ENCODE assay signal across 28 cellular contexts in the genomic region with DNA sequence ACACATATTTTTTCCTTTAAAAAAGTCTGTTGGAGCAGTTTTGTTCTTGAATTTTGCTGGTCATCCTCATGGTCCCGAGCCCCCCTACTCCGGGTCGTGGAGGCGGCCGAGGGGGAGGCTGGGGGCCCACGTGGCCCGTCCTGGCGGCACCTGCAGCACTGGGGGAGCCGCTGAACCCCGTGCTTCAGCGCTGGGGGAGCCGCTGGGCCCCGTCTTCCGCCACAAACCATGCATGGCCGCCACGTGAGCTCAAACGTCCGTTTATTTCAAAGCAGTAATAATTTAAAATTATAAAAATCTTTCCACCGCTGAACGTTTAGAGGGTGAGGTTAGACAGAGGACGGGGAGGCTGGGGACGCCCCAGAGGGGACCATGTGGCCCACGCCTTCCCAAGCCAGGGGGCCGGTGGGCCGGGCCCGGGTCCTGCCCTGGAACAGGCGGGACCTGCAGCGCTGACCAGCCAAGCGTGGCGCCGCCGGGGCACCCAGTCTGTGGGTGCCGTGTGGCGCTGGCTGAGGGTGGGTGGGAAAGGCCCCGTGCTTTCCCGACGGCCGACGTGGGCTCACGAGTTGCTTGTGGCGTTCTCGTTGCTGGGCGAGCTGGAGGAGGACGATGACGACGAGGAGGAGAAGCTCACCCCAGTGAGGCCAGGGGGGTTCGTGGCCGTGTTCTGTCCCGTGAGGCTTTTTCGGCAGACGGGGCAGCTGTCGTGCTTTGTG. TPM values are rescaled to one million over a fixed set of nuclear protein-coding genes. Genes with fewer than 3 reads are reported as not detected.
"Had no signal": no experiment of that assay in that cellular context is flagged by ENCODE, and none has a peak within 500 bp of the region (broad histone marks: within the 10 kb centered on the region; RNA-seq: fewer than 3 reads in every experiment).

No MANE protein-coding gene starts in this region.

- H3K4me1 ChIP-seq: left ventricle myocardium inferior, psoas muscle, uterus had no signal

- H3K27ac ChIP-seq: hepatocyte, left ventricle myocardium inferior, ovary, psoas muscle, uterus, VCaP had no signal

- H3K27ac Mint-ChIP-seq: activated CD8-positive, alpha-beta T cell treated with anti-CD3 and anti-CD28 coated beads, Interleukin-2, amount 10 ng/mL, durations not matched to agents 7 days and 5 days; activated naive CD8-positive, alpha-beta T cell treated with anti-CD3 and anti-CD28 coated beads for 36 hours; natural killer cell; T-helper 2 cell treated with Interferon-gamma antibody and Interleukin-4, amounts not matched to agents 5 μg/mL and 100 μg/mL, for 36 hours had no signal

- H3K36me3 ChIP-seq: ovary, uterus had no signal

- H3K4me3 Mint-ChIP-seq: activated CD8-positive, alpha-beta T cell treated with anti-CD3 and anti-CD28 coated beads, Interleukin-2, amount 10 ng/mL, durations not matched to agents 7 days and 5 days; activated naive CD8-positive, alpha-beta T cell treated with anti-CD3 and anti-CD28 coated beads for 36 hours; central memory CD8-positive, alpha-beta T cell; natural killer cell; T-helper 2 cell treated with Interferon-gamma antibody and Interleukin-4, amounts not matched to agents 5 μg/mL and 100 μg/mL, for 36 hours had no signal

- DNase-seq: activated CD4-positive, alpha-beta T cell treated with anti-CD3 and anti-CD28 coated beads, Interleukin-2, amount 50 U/mL, for 1 hour; activated CD4-positive, CD25-positive, alpha-beta regulatory T cell treated with anti-CD3 and anti-CD28 coated beads, Interleukin-2, amount 50 U/mL, for 72 hours; activated CD8-positive, alpha-beta T cell treated with anti-CD3 and anti-CD28 coated beads, Interleukin-2, amount 10 ng/mL, durations not matched to agents 7 days and 5 days; activated naive CD4-positive, alpha-beta T cell treated with Interleukin-2 at 50 U/mL for 16 hours; activated naive CD8-positive, alpha-beta T cell treated with anti-CD3 and anti-CD28 coated beads for 36 hours; activated T-cell treated with anti-CD3 and anti-CD28 coated beads, Interleukin-2, amount 50 U/mL, for 1 hour; effector memory CD4-positive, alpha-beta T cell; foreskin melanocyte; glutamatergic neuron; left ventricle myocardium inferior; midbrain; natural killer cell; stimulated activated CD4-positive, alpha-beta T cell treated with anti-CD3 and anti-CD28 coated beads, Interleukin-1b, Interleukin-23, amount 100 ng/mL, for 48 hours; trophoblast cell; uterus had no signal

- H3K4me3 ChIP-seq: hepatocyte, left ventricle myocardium inferior, ovary, psoas muscle, uterus had no signal

- H3K9me3 ChIP-seq: left ventricle myocardium inferior, ovary, psoas muscle, uterus had no signal

- H3K36me3 Mint-ChIP-seq: natural killer cell had no signal

- H3K9me3 Mint-ChIP-seq: activated naive CD8-positive, alpha-beta T cell treated with anti-CD3 and anti-CD28 coated beads for 36 hours; central memory CD8-positive, alpha-beta T cell; natural killer cell; T-helper 2 cell treated with Interferon-gamma antibody and Interleukin-4, amounts not matched to agents 5 μg/mL and 100 μg/mL, for 36 hours had no signal

- H3K4me1 Mint-ChIP-seq: activated naive CD8-positive, alpha-beta T cell treated with anti-CD3 and anti-CD28 coated beads for 36 hours; central memory CD8-positive, alpha-beta T cell had no signal

- H3K27me3 Mint-ChIP-seq: activated naive CD8-positive, alpha-beta T cell treated with anti-CD3 and anti-CD28 coated beads for 36 hours; central memory CD8-positive, alpha-beta T cell had no signal

- H3K27me3 ChIP-seq: hepatocyte, ovary, uterus had no signal

- ATAC-seq: activated CD8-positive, alpha-beta T cell treated with anti-CD3 and anti-CD28 coated beads, Interleukin-2, amount 10 ng/mL, durations not matched to agents 7 days and 5 days; esophagus mucosa; natural killer cell; right cardiac atrium had no signal

RNA-seq across cellular contexts. Expression of a gene that starts 8.0 kb away (rescaled TPM):
- total RNA-seq: activated CD8-positive, alpha-beta T cell treated with anti-CD3 and anti-CD28 coated beads, Interleukin-2, amount 10 ng/mL, durations not matched to agents 7 days and 5 days; activated naive CD8-positive, alpha-beta T cell treated with anti-CD3 and anti-CD28 coated beads for 36 hours; dermis microvascular lymphatic vessel endothelial cell; hepatocyte; left ventricle myocardium inferior; lung microvascular endothelial cell; skeletal muscle tissue had no signal

RNA-seq across cellular contexts. Expression of a gene that starts 47.5 kb away (rescaled TPM):
- total RNA-seq: activated CD8-positive, alpha-beta T cell treated with anti-CD3 and anti-CD28 coated beads, Interleukin-2, amount 10 ng/mL, durations not matched to agents 7 days and 5 days; activated naive CD8-positive, alpha-beta T cell treated with anti-CD3 and anti-CD28 coated beads for 36 hours; astrocyte; dermis microvascular lymphatic vessel endothelial cell; esophagus mucosa; left ventricle myocardium inferior; lung microvascular endothelial cell; right cardiac atrium; skeletal muscle tissue; temporal lobe; uterus had no signal
- polyA plus RNA-seq: right cardiac atrium had no signal
